Comparison of ENCODE assay signal across 28 cellular contexts in the genomic region with DNA sequence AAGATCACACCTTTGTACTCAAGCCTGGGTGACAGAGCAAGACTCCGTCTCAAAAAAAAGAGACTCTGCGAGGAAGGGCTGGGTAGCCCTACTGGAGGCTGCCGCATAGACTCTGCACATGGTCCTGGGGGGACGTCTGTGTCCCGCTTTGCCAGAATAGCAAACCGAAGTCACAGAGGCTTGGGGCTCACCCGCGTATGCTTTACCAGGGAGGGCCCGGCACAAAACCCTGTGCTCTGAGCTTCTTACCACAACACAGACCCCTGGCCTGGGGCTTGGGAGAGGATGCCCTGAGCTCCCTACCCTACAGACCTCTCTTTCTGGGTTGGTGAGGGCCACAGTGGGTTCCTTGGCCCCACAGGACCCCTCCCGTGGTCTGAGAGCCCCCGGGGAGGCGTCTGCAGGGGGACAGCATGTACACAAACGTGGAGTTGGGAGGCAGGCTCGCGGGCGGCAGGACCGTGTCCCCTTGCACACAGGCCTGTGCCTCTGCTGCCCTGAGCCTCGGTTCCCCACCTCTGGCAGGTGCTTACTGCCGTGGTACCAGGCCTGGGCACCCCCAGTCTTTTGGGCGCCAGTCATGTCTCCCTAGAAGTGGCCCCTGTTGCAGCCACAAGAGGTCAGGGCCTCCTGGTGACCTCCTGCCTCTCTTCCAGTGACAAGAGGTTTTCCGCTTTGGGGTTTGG. TPM values are rescaled to one million over a fixed set of nuclear protein-coding genes. Genes with fewer than 3 reads are reported as not detected.
"Had no signal": no experiment of that assay in that cellular context is flagged by ENCODE, and none has a peak within 500 bp of the region (broad histone marks: within the 10 kb centered on the region; RNA-seq: fewer than 3 reads in every experiment).

No MANE protein-coding gene starts in this region.

- H3K4me1 Mint-ChIP-seq: brain, endodermal cell had no signal

- H3K27ac ChIP-seq: ascending aorta, breast epithelium, cardiac muscle cell, coronary artery, dorsolateral prefrontal cortex had no signal

- H3K9me3 Mint-ChIP-seq: activated CD4-positive, alpha-beta memory T cell treated with anti-CD3 and anti-CD28 coated beads for 36 hours; activated CD4-positive, alpha-beta T cell treated with anti-CD3 and anti-CD28 coated beads, Interleukin-2, amount 10 ng/mL, durations not matched to agents 24 days and 14 days; activated naive CD4-positive, alpha-beta T cell treated with anti-CD3 and anti-CD28 coated beads, Interleukin-2, amount 50 U/mL, for 72 hours; activated naive CD8-positive, alpha-beta T cell treated with anti-CD3 and anti-CD28 coated beads, Interleukin-2, amount 10 ng/mL, durations not matched to agents 7 days and 5 days; activated T-cell treated with anti-CD3 and anti-CD28 coated beads, Interleukin-2, amount 50 U/mL, for 24 hours; activated T-cell treated with anti-CD3 and anti-CD28 coated beads, Interleukin-2, amount 50 U/mL, for 72 hours; dendritic cell treated with granulocyte-macrophage colony-stimulating factor and Interleukin-4, amounts not matched to agents 40 ng/mL and 50 ng/mL, for 4 days had no signal

- H3K9me3 ChIP-seq: ascending aorta, breast epithelium had no signal

- ATAC-seq: activated CD4-positive, alpha-beta T cell treated with anti-CD3 and anti-CD28 coated beads for 36 hours; activated naive CD4-positive, alpha-beta T cell treated with anti-CD3 and anti-CD28 coated beads, Interleukin-2, amount 50 U/mL, for 72 hours; activated T-cell treated with anti-CD3 and anti-CD28 coated beads, Interleukin-2, amount 50 U/mL, for 72 hours had no signal

- H3K36me3 Mint-ChIP-seq: activated CD4-positive, alpha-beta memory T cell treated with anti-CD3 and anti-CD28 coated beads for 36 hours; activated naive CD4-positive, alpha-beta T cell treated with anti-CD3 and anti-CD28 coated beads, Interleukin-2, amount 10 ng/mL, durations not matched to agents 7 days and 5 days; activated naive CD4-positive, alpha-beta T cell treated with anti-CD3 and anti-CD28 coated beads, Interleukin-2, amount 50 U/mL, for 72 hours; activated naive CD8-positive, alpha-beta T cell treated with anti-CD3 and anti-CD28 coated beads, Interleukin-2, amount 10 ng/mL, durations not matched to agents 7 days and 5 days; brain had no signal

- H3K27me3 Mint-ChIP-seq: activated CD4-positive, alpha-beta memory T cell treated with anti-CD3 and anti-CD28 coated beads for 36 hours; activated CD4-positive, alpha-beta T cell treated with anti-CD3 and anti-CD28 coated beads for 36 hours; activated CD4-positive, alpha-beta T cell treated with anti-CD3 and anti-CD28 coated beads, Interleukin-2, amount 10 ng/mL, durations not matched to agents 24 days and 14 days; activated naive CD8-positive, alpha-beta T cell treated with anti-CD3 and anti-CD28 coated beads, Interleukin-2, amount 10 ng/mL, durations not matched to agents 7 days and 5 days; activated T-cell treated with anti-CD3 and anti-CD28 coated beads, Interleukin-2, amount 50 U/mL, for 24 hours; dendritic cell treated with granulocyte-macrophage colony-stimulating factor and Interleukin-4, amounts not matched to agents 40 ng/mL and 50 ng/mL, for 4 days had no signal

- H3K4me3 ChIP-seq: ascending aorta, breast epithelium, cardiac muscle cell, coronary artery, dorsolateral prefrontal cortex had no signal

- H3K4me1 ChIP-seq: ascending aorta, breast epithelium had no signal

- H3K27ac Mint-ChIP-seq: activated CD4-positive, alpha-beta memory T cell treated with anti-CD3 and anti-CD28 coated beads for 36 hours; activated CD4-positive, alpha-beta T cell treated with anti-CD3 and anti-CD28 coated beads for 36 hours; activated CD4-positive, alpha-beta T cell treated with anti-CD3 and anti-CD28 coated beads, Interleukin-2, amount 10 ng/mL, durations not matched to agents 24 days and 14 days; activated naive CD4-positive, alpha-beta T cell treated with anti-CD3 and anti-CD28 coated beads, Interleukin-2, amount 10 ng/mL, durations not matched to agents 7 days and 5 days; activated naive CD4-positive, alpha-beta T cell treated with anti-CD3 and anti-CD28 coated beads, Interleukin-2, amount 50 U/mL, for 72 hours; activated naive CD8-positive, alpha-beta T cell treated with anti-CD3 and anti-CD28 coated beads, Interleukin-2, amount 10 ng/mL, durations not matched to agents 7 days and 5 days; activated T-cell treated with anti-CD3 and anti-CD28 coated beads, Interleukin-2, amount 50 U/mL, for 24 hours; activated T-cell treated with anti-CD3 and anti-CD28 coated beads, Interleukin-2, amount 50 U/mL, for 72 hours; brain; dendritic cell treated with granulocyte-macrophage colony-stimulating factor and Interleukin-4, amounts not matched to agents 40 ng/mL and 50 ng/mL, for 4 days; endodermal cell had no signal

- H3K4me3 Mint-ChIP-seq: activated CD4-positive, alpha-beta memory T cell treated with anti-CD3 and anti-CD28 coated beads for 36 hours; activated CD4-positive, alpha-beta T cell treated with anti-CD3 and anti-CD28 coated beads for 36 hours; activated CD4-positive, alpha-beta T cell treated with anti-CD3 and anti-CD28 coated beads, Interleukin-2, amount 10 ng/mL, durations not matched to agents 24 days and 14 days; activated naive CD4-positive, alpha-beta T cell treated with anti-CD3 and anti-CD28 coated beads, Interleukin-2, amount 10 ng/mL, durations not matched to agents 7 days and 5 days; activated naive CD8-positive, alpha-beta T cell treated with anti-CD3 and anti-CD28 coated beads, Interleukin-2, amount 10 ng/mL, durations not matched to agents 7 days and 5 days; activated T-cell treated with anti-CD3 and anti-CD28 coated beads, Interleukin-2, amount 50 U/mL, for 24 hours; activated T-cell treated with anti-CD3 and anti-CD28 coated beads, Interleukin-2, amount 50 U/mL, for 72 hours; brain; dendritic cell treated with granulocyte-macrophage colony-stimulating factor and Interleukin-4, amounts not matched to agents 40 ng/mL and 50 ng/mL, for 4 days; endodermal cell had no signal

- H3K36me3 ChIP-seq: ascending aorta, breast epithelium, cardiac muscle cell had no signal

- H3K27me3 ChIP-seq: ascending aorta, breast epithelium, cardiac muscle cell, dorsolateral prefrontal cortex had no signal

- DNase-seq: activated CD4-positive, alpha-beta memory T cell treated with anti-CD3 and anti-CD28 coated beads for 36 hours; activated CD4-positive, alpha-beta T cell treated with anti-CD3 and anti-CD28 coated beads for 36 hours; activated CD4-positive, alpha-beta T cell treated with anti-CD3 and anti-CD28 coated beads, Interleukin-2, amount 10 ng/mL, durations not matched to agents 24 days and 14 days; activated CD4-positive, CD25-positive, alpha-beta regulatory T cell; activated CD4-positive, CD25-positive, alpha-beta regulatory T cell treated with anti-CD3 and anti-CD28 coated beads, Interleukin-2, amount 50 U/mL, for 72 hours; activated gamma-delta T cell; activated naive CD4-positive, alpha-beta T cell; activated naive CD4-positive, alpha-beta T cell treated with anti-CD3 and anti-CD28 coated beads, Interleukin-2, amount 10 ng/mL, durations not matched to agents 7 days and 5 days; activated naive CD8-positive, alpha-beta T cell treated with anti-CD3 and anti-CD28 coated beads, Interleukin-2, amount 10 ng/mL, durations not matched to agents 7 days and 5 days; activated T-cell treated with anti-CD3 and anti-CD28 coated beads, Interleukin-2, amount 50 U/mL, for 24 hours; activated T-cell treated with anti-CD3 and anti-CD28 coated beads, Interleukin-2, amount 50 U/mL, for 72 hours; central memory CD4-positive, alpha-beta T cell; cerebellar nuclear complex; dorsolateral prefrontal cortex; effector memory CD4-positive, alpha-beta T cell; endodermal cell; foreskin fibroblast; head of caudate nucleus; T-helper 2 cell had no signal

RNA-seq across cellular contexts. Expression of gene CPNE7, which starts 13.8 kb away (rescaled TPM):
- total RNA-seq: ascending aorta had no signal

RNA-seq across cellular contexts. Expression of gene DPEP1, which starts 24.1 kb away (rescaled TPM):
- total RNA-seq: activated CD4-positive, alpha-beta memory T cell treated with anti-CD3 and anti-CD28 coated beads for 36 hours; activated CD4-positive, alpha-beta T cell treated with anti-CD3 and anti-CD28 coated beads for 36 hours; activated CD4-positive, alpha-beta T cell treated with anti-CD3 and anti-CD28 coated beads, Interleukin-2, amount 10 ng/mL, durations not matched to agents 24 days and 14 days; activated naive CD4-positive, alpha-beta T cell treated with anti-CD3 and anti-CD28 coated beads, Interleukin-2, amount 50 U/mL, for 72 hours; activated naive CD8-positive, alpha-beta T cell treated with anti-CD3 and anti-CD28 coated beads, Interleukin-2, amount 10 ng/mL, durations not matched to agents 7 days and 5 days; activated T-cell treated with anti-CD3 and anti-CD28 coated beads, Interleukin-2, amount 50 U/mL, for 72 hours; ascending aorta; esophagus mucosa; T-helper 1 cell treated with Interleukin-12 subunit alpha and Interleukin-12 subunit beta and Interleukin-4 antibody, amounts not matched to agents 30 ng/mL and 1 ng/mL, for 36 hours had no signal
